8 cellular contexts compared by ENCODE assay signal in genomic region chr17:76262732-76263344, GRCh38. TPM values are rescaled to one million over a fixed set of nuclear protein-coding genes. Genes with fewer than 3 reads are reported as not detected.
DNase-seq lines count a peak whose midpoint lies in the region; ATAC-seq and TF ChIP-seq lines count a peak whose summit lies in the region.

No MANE protein-coding gene starts in this region.

- H3K27ac ChIP-seq in MM.1S (ENCODE audit: low read length): peak overlapping the region; percentile 97

- H3K4me3 Mint-ChIP-seq in activated CD8-positive, alpha-beta T cell treated with anti-CD3 and anti-CD28 coated beads for 36 hours: peak overlapping the region; percentile 51
- no peak overlapping the region for H3K4me3 Mint-ChIP-seq in mesothelial cell of epicardium

- H3K79me2 ChIP-seq in MM.1S (ENCODE audit: low read length): peaks cover 23% of the 10 kb centered on the region

- H3K27ac Mint-ChIP-seq in activated CD8-positive, alpha-beta T cell treated with anti-CD3 and anti-CD28 coated beads for 36 hours: peak overlapping the region; percentile 95
- peak overlapping the region; percentile 91 for H3K27ac Mint-ChIP-seq in mesothelial cell of epicardium

- DNase-seq in GF-D8 (lab: John Stamatoyannopoulos, UW) (peak; percentile 76), MM.1S (peak; percentile 89), mesothelial cell of epicardium (ENCODE audit: low spot score in 2 of 2, unreplicated experiment in 2 of 2) (no peak), NCI-H1092 (lab: John Stamatoyannopoulos, UW) (no peak), SW480 (ENCODE audit: low spot score) (no peak)
- DNase-seq in activated CD8-positive, alpha-beta T cell treated with anti-CD3 and anti-CD28 coated beads for 36 hours: peak; percentile 64

- H3K27me3 Mint-ChIP-seq in activated CD8-positive, alpha-beta T cell treated with anti-CD3 and anti-CD28 coated beads for 36 hours: no peaks in the 10 kb centered on the region
- no peaks in the 10 kb centered on the region for H3K27me3 Mint-ChIP-seq in mesothelial cell of epicardium (ENCODE audit: low read depth)

- peak overlapping the region; percentile 76 for H3K9ac ChIP-seq in MM.1S (ENCODE audit: low read length)

- H3K4me2 ChIP-seq in MM.1S (ENCODE audit: low read depth, low read length): peak overlapping the region; percentile 56

- no peaks in the 10 kb centered on the region for H4K20me1 ChIP-seq in MM.1S (ENCODE audit: insufficient read depth, low read length)

- no peaks in the 10 kb centered on the region for H3K9me2 ChIP-seq in MM.1S (replicated peaks; ENCODE audit: insufficient read depth, low read length)

- peak overlapping the region; percentile 19; the same call in 1 of the 2 replicates for H3K4me3 ChIP-seq in MM.1S (ENCODE audit: low read length)

- peaks cover 19% of the 10 kb centered on the region for H3K36me3 Mint-ChIP-seq in activated CD8-positive, alpha-beta T cell treated with anti-CD3 and anti-CD28 coated beads for 36 hours (ENCODE audit: low read depth)
- H3K36me3 Mint-ChIP-seq in mesothelial cell of epicardium: no peaks in the 10 kb centered on the region

- no peaks in the 10 kb centered on the region for H3K9me3 Mint-ChIP-seq in activated CD8-positive, alpha-beta T cell treated with anti-CD3 and anti-CD28 coated beads for 36 hours
- H3K9me3 Mint-ChIP-seq in mesothelial cell of epicardium: no peaks in the 10 kb centered on the region

- H3K4me1 ChIP-seq in MM.1S (ENCODE audit: low read length): peaks cover 40% of the 10 kb centered on the region

- H3K27me3 ChIP-seq in MM.1S (replicated peaks; ENCODE audit: insufficient read depth, low read length): no peaks in the 10 kb centered on the region

- POLR2A ChIA-PET in activated CD8-positive, alpha-beta T cell treated with anti-CD3 and anti-CD28 coated beads for 36 hours (lab: Charles Lee): interaction anchor here (0.9 to 29.4 kb wide), 6 partner anchors 4 to 117 kb away, joined by 3 to 960 read pairs (median 352); partner anchors contain the start of genes RNF157 and UBALD2

- peaks cover 35% of the 10 kb centered on the region for H3K4me1 Mint-ChIP-seq in activated CD8-positive, alpha-beta T cell treated with anti-CD3 and anti-CD28 coated beads for 36 hours (ENCODE audit: low read depth)
- peaks cover 35% of the 10 kb centered on the region for H3K4me1 Mint-ChIP-seq in mesothelial cell of epicardium

- H3K9me3 ChIP-seq in MM.1S (replicated peaks; ENCODE audit: insufficient read depth, low read length): no peaks in the 10 kb centered on the region

- H2AFZ ChIP-seq in MM.1S (ENCODE audit: low read length): peak overlapping the region; percentile 61

- CTCF ChIA-PET in activated CD8-positive, alpha-beta T cell treated with anti-CD3 and anti-CD28 coated beads for 36 hours (lab: Charles Lee): interaction anchor here (1.0 to 4.1 kb wide), 11 partner anchors 9 to 141 kb away, joined by 3 to 23 read pairs (median 11); no protein-coding TSS in a partner anchor

- intact Hi-C loops in activated CD8-positive, alpha-beta T cell treated with anti-CD3 and anti-CD28 coated beads for 36 hours (cut with micrococcal nuclease): no loop called here

- TF ChIP-seq CTCF in MM.1S (IDR thresholded peaks at IDR 0.05; ENCODE audit: low read length): no peak
- no peak for TF ChIP-seq CTCF in activated CD8-positive, alpha-beta T cell treated with anti-CD3 and anti-CD28 coated beads for 36 hours (IDR thresholded peaks at IDR 0.05)
- no peak for TF ChIP-seq CTCF in mesothelial cell of epicardium (IDR thresholded peaks at IDR 0.05; ENCODE audit: unreplicated experiment)

- H3F3A ChIP-seq in MM.1S (ENCODE audit: insufficient read depth, low read length): peaks cover 31% of the 10 kb centered on the region

- 0 out of 2 replicates have a peak, but pooled peaks cover 6% of the 10 kb centered on the region for H3K36me3 ChIP-seq in MM.1S (replicated peaks; ENCODE audit: insufficient read depth, low read length)

- ATAC-seq in activated CD8-positive, alpha-beta T cell treated with anti-CD3 and anti-CD28 coated beads for 36 hours: no peak
- no peak for ATAC-seq in HG03342 (IDR thresholded peaks at IDR 0.05; ENCODE audit: unreplicated experiment)
- ATAC-seq in HG03460 (IDR thresholded peaks at IDR 0.05; ENCODE audit: unreplicated experiment): no peak

RNA-seq across cellular contexts. Expression of gene UBALD2, which starts 2.3 kb away (rescaled TPM):
- total RNA-seq in activated CD8-positive, alpha-beta T cell treated with anti-CD3 and anti-CD28 coated beads for 36 hours: 100 to 1,000 TPM; 267 to 270 TPM
- total RNA-seq in mesothelial cell of epicardium: 25.3 to 26.4 TPM (median 25.7 TPM) in 3 replicates

RNA-seq across cellular contexts. Expression of gene RNF157, which starts 22.5 kb away (rescaled TPM):
- 10 to 100 TPM; 37.2 to 44.5 TPM for total RNA-seq in activated CD8-positive, alpha-beta T cell treated with anti-CD3 and anti-CD28 coated beads for 36 hours
- total RNA-seq in mesothelial cell of epicardium: 6.8 to 8.0 TPM (median 7.8 TPM) in 3 replicates

RNA-seq across cellular contexts. Expression of gene QRICH2, which starts 45.2 kb away (rescaled TPM):
- total RNA-seq in activated CD8-positive, alpha-beta T cell treated with anti-CD3 and anti-CD28 coated beads for 36 hours: under 1 TPM; 0.49 to 0.52 TPM
- 7.2 to 8.6 TPM (median 7.7 TPM) in 3 replicates for total RNA-seq in mesothelial cell of epicardium

Comparison
In these comparisons a context has a peak if more than half of its experiments do, and no peak if none do; other contexts are left out.
1. DNase-seq: peak in GF-D8 (single experiment), MM.1S (single experiment) and activated CD8-positive, alpha-beta T cell treated with anti-CD3 and anti-CD28 coated beads for 36 hours (single experiment); none in mesothelial cell of epicardium (0 of 2), NCI-H1092 (single experiment) and SW480 (single experiment).